Comparison of ENCODE assay signal across 23 cellular contexts in genomic region chr2:120403261-120403660, GRCh38. TPM values are rescaled to one million over a fixed set of nuclear protein-coding genes. Genes with fewer than 3 reads are reported as not detected.
DNase-seq lines count a peak whose midpoint lies in the region; ATAC-seq, FAIRE-seq and TF ChIP-seq lines count a peak whose summit lies in the region.
"Had no signal": no experiment of that assay in that cellular context is flagged by ENCODE, and none has a peak within 500 bp of the region (broad histone marks: within the 10 kb centered on the region; RNA-seq: fewer than 3 reads in every experiment).

No MANE protein-coding gene starts in this region.

- POLR2A ChIA-PET in A549 (lab: Yijun Ruan, JAX), result no interaction called here
- POLR2A ChIA-PET in PC-3 (lab: Charles Lee; ENCODE audit: unreplicated experiment), result no interaction called here

- WGBS in A549 (ENCODE audit: missing lambda C conversion rate), result 75% methylated on average over 3 of the region's 5 CpGs

- TF ChIP-seq CTCF in A549 (IDR thresholded peaks at IDR 0.05), result no peak
- TF ChIP-seq CTCF in PC-3 (conservative IDR thresholded peaks at IDR 0.05; ENCODE audit: low read depth, low read length), result no peak
- TF ChIP-seq CTCF in coronary artery (IDR thresholded peaks at IDR 0.05), result no peak
- TF ChIP-seq CTCF in osteoblast (IDR thresholded peaks at IDR 0.05; ENCODE audit: extremely low read depth, low read depth, low read length), result no peak

- TF ChIP-seq EP300 in A549 (IDR thresholded peaks at IDR 0.05), result no peak

- no peak for TF ChIP-seq POLR2A in A549 (IDR thresholded peaks at IDR 0.05; ENCODE audit: low read length)

- H2AFZ ChIP-seq in PC-3 (ENCODE audit: low read length), result no peak overlapping the region
- no peak overlapping the region for H2AFZ ChIP-seq in osteoblast (ENCODE audit: low read length)

- H3K27me3 ChIP-seq in PC-3 (ENCODE audit: low read length) (no peaks in the 10 kb centered on the region), osteoblast (ENCODE audit: insufficient read depth, low read length) (peaks cover 10% of the 10 kb centered on the region)
- H3K27me3 ChIP-seq: BLaER1 treated with 17β-estradiol and CSF1 and Interleukin-3, amounts not matched to agents 10 nM and 100 nM; SJCRH30 had no signal

- H3K4me1 ChIP-seq in A549 (peaks cover 54% of the 10 kb centered on the region), PC-3 (ENCODE audit: insufficient read depth, low read length) (peaks cover 38% of the 10 kb centered on the region), osteoblast (ENCODE audit: insufficient read depth, low read length) (no peaks in the 10 kb centered on the region)
- H3K4me1 ChIP-seq: SJCRH30 had no signal

- no peak for FAIRE-seq in A549 (lab: Jason Lieb, UNC)
- no peak for FAIRE-seq in RCC 7860 (lab: Jason Lieb, UNC)
- FAIRE-seq: GM18507, H54 had no signal

- H3K4me3 ChIP-seq in A549 (no peak overlapping the region), PC-3 (ENCODE audit: low read length) (no peak overlapping the region), coronary artery (no peak overlapping the region), osteoblast (ENCODE audit: insufficient read depth, low read length) (no peak overlapping the region)
- H3K4me3 ChIP-seq: BLaER1 treated with 17β-estradiol and CSF1 and Interleukin-3, amounts not matched to agents 10 nM and 100 nM; SJCRH30 had no signal

- H3K9ac ChIP-seq in PC-3 (ENCODE audit: low read length), result no peak overlapping the region
- H3K9ac ChIP-seq: BLaER1 treated with 17β-estradiol and CSF1 and Interleukin-3, amounts not matched to agents 10 nM and 100 nM; KMS-11 had no signal

- no peaks in the 10 kb centered on the region for H3F3A ChIP-seq in PC-3 (ENCODE audit: low read length, unreplicated experiment)

- no peaks in the 10 kb centered on the region for H3K9me2 ChIP-seq in PC-3 (replicated peaks; ENCODE audit: low read length)

- H3K9me3 ChIP-seq in A549, result no peaks in the 10 kb centered on the region
- H3K9me3 ChIP-seq in PC-3 (ENCODE audit: low read length), result no peaks in the 10 kb centered on the region
- H3K9me3 ChIP-seq in osteoblast (ENCODE audit: low read depth, low read length), result no peaks in the 10 kb centered on the region
- H3K9me3 ChIP-seq: SJCRH30 had no signal

- no TSS peak for BruUV-seq in PC-3 (replicated peaks; lab: Mats Ljungman, UMichigan)

- H3K4me2 ChIP-seq in A549, result peak overlapping the region; percentile 55
- H3K4me2 ChIP-seq in PC-3 (ENCODE audit: low read length), result peak overlapping the region; percentile 32
- H3K4me2 ChIP-seq in osteoblast (ENCODE audit: insufficient read depth, low read length), result no peak overlapping the region
- H3K4me2 ChIP-seq: BLaER1 treated with 17β-estradiol and CSF1 and Interleukin-3, amounts not matched to agents 10 nM and 100 nM; KMS-11 had no signal

- H4K20me1 ChIP-seq in PC-3 (ENCODE audit: low read length), result no peaks in the 10 kb centered on the region
- no peaks in the 10 kb centered on the region for H4K20me1 ChIP-seq in osteoblast (ENCODE audit: insufficient read depth, low read length)
- H4K20me1 ChIP-seq: BLaER1 treated with 17β-estradiol and CSF1 and Interleukin-3, amounts not matched to agents 10 nM and 100 nM had no signal

- 0 out of 2 replicates have a peak, but pooled peaks cover 4% of the 10 kb centered on the region for H3K79me2 ChIP-seq in PC-3 (ENCODE audit: low read length)
- no peaks in the 10 kb centered on the region for H3K79me2 ChIP-seq in osteoblast (ENCODE audit: insufficient read depth, low read length)

- no peak for DNase-seq in A549 (ENCODE audit: low read depth in 1 of 2, low spot score in 1 of 2)
- no peak for DNase-seq in PC-3
- DNase-seq in coronary artery (ENCODE audit: low spot score), result peak; percentile 45
- DNase-seq in osteoblast (ENCODE audit: insufficient read length, low spot score, missing footprints), result peak; percentile 15
- DNase-seq in AG20443 (ENCODE audit: low spot score), result no peak
- no peak for DNase-seq in sciatic nerve (ENCODE audit: low spot score)
- no peak for DNase-seq in RCC 7860 (ENCODE audit: low spot score)
- DNase-seq: AML-193; CD4-positive, alpha-beta T cell; DMS53; MM.1S; NCI-H2029; NCI-H2227 treated with DMSO at 0.1 percent for 48 hours; NCI-H526 treated with DMSO at 0.1 percent for 48 hours; SJCRH30 had no signal

- CTCF ChIA-PET in A549 (lab: Yijun Ruan, JAX), result interaction anchor here (1.1 to 1.9 kb wide), 3 partner anchors 10 to 277 kb away, joined by 3 to 7 read pairs (median 7); no protein-coding TSS in a partner anchor
- CTCF ChIA-PET in PC-3 (lab: Charles Lee), result interaction anchor here (1.0 kb wide), 1 partner anchor 36 kb away, joined by 4 read pairs; no protein-coding TSS in a partner anchor

- no peak for TF ChIP-seq RAD21 in A549 (conservative IDR thresholded peaks at IDR 0.05 in 1 of 2, IDR thresholded peaks at IDR 0.05 in 1 of 2)

- H3K27ac ChIP-seq in A549 (peak overlapping the region; percentile 63 to 84), PC-3 (ENCODE audit: low read length) (peak overlapping the region; percentile 43), coronary artery (no peak overlapping the region), osteoblast (ENCODE audit: low read depth, low read length) (no peak overlapping the region)
- H3K27ac ChIP-seq: BLaER1 treated with 17β-estradiol and CSF1 and Interleukin-3, amounts not matched to agents 10 nM and 100 nM; KMS-11; SJCRH30 had no signal

- no peak for ATAC-seq in A549
- ATAC-seq in PC-3, result no peak
- no peak for ATAC-seq in HG02759 (IDR thresholded peaks at IDR 0.05; ENCODE audit: unreplicated experiment)
- ATAC-seq in sciatic nerve, result no peak
- ATAC-seq: Panc1 had no signal

- no peaks in the 10 kb centered on the region for H3K36me3 ChIP-seq in PC-3 (ENCODE audit: low read depth, low read length)
- H3K36me3 ChIP-seq in osteoblast (ENCODE audit: insufficient read depth, low read length), result no peaks in the 10 kb centered on the region
- H3K36me3 ChIP-seq: BLaER1 treated with 17β-estradiol and CSF1 and Interleukin-3, amounts not matched to agents 10 nM and 100 nM; SJCRH30 had no signal

- intact Hi-C loops in PC-3 (cut with micrococcal nuclease) (no loop called here), sciatic nerve (cut with DNase I) (no loop called here)

TF ChIP-seq in A549, 52 proteins besides CTCF, POLR2A, EP300 and RAD21:
- TF ChIP-seq, protein P1, sequence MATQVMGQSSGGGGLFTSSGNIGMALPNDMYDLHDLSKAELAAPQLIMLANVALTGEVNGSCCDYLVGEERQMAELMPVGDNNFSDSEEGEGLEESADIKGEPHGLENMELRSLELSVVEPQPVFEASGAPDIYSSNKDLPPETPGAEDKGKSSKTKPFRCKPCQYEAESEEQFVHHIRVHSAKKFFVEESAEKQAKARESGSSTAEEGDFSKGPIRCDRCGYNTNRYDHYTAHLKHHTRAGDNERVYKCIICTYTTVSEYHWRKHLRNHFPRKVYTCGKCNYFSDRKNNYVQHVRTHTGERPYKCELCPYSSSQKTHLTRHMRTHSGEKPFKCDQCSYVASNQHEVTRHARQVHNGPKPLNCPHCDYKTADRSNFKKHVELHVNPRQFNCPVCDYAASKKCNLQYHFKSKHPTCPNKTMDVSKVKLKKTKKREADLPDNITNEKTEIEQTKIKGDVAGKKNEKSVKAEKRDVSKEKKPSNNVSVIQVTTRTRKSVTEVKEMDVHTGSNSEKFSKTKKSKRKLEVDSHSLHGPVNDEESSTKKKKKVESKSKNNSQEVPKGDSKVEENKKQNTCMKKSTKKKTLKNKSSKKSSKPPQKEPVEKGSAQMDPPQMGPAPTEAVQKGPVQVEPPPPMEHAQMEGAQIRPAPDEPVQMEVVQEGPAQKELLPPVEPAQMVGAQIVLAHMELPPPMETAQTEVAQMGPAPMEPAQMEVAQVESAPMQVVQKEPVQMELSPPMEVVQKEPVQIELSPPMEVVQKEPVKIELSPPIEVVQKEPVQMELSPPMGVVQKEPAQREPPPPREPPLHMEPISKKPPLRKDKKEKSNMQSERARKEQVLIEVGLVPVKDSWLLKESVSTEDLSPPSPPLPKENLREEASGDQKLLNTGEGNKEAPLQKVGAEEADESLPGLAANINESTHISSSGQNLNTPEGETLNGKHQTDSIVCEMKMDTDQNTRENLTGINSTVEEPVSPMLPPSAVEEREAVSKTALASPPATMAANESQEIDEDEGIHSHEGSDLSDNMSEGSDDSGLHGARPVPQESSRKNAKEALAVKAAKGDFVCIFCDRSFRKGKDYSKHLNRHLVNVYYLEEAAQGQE (IDR thresholded peaks at IDR 0.05), result no peak
- TF ChIP-seq KDM1A (IDR thresholded peaks at IDR 0.05; ENCODE audit: low read depth), result no peak
TF ChIP-seq in A549: peak in this region for 0.

RNA-seq across cellular contexts. Expression of gene INHBB, which starts 57.3 kb away (rescaled TPM):
- 21.4 and 25.3 TPM in 2 replicates for polyA plus RNA-seq in A549 (2011; rRNA removed)
- polyA plus RNA-seq in A549 (2012; cell fraction: cytosol; rRNA removed), result 14.3 and 17.6 TPM in 2 replicates
- polyA plus RNA-seq in A549 (2012; cell fraction: nucleus; rRNA removed), result 13.8 and 22.1 TPM in 2 replicates
- 7.2 to 9.3 TPM (median 9.2 TPM) in 3 replicates for polyA plus RNA-seq in A549 (2017; fragmentation: RNase III; extraction: RNeasy Plus Mini Kit Qiagen cat#74134 plus additional on column Dnase treatment)
- 27.5 and 33.4 TPM in 2 replicates for polyA minus RNA-seq in A549 (2011; rRNA and poly(A)+ RNA removed)
- 223 and 269 TPM in 2 replicates for total RNA-seq in PC-3 (2014; rRNA removed)
- total RNA-seq in osteoblast, result under 0.01 and 0.29 TPM in 2 replicates
- total RNA-seq in sciatic nerve, result 37.4 TPM
- total RNA-seq: CD4-positive, alpha-beta T cell; G401; SJCRH30 had no signal
- polyA plus RNA-seq: IgD-negative memory B cell had no signal

Comparison
In these comparisons a context has a peak if more than half of its experiments do, and no peak if none do; other contexts are left out.
1. DNase-seq: peak in coronary artery (single experiment) and osteoblast (single experiment); none in A549 (0 of 2), PC-3 (single experiment), AG20443 (single experiment), sciatic nerve (single experiment) and RCC 7860 (single experiment).
2. H3K27ac ChIP-seq: peak in A549 (2 of 2) and PC-3 (single experiment); none in coronary artery (0 of 2) and osteoblast (single experiment).
3. RNA of gene INHBB, which starts 57.3 kb away (total RNA-seq): 223 to 269 TPM in PC-3 and 37.4 TPM in sciatic nerve (single experiment); under 0.01 to 0.29 TPM in osteoblast; every median in the first group is over 10 times any median in the second.